15 cellular contexts compared by ENCODE assay signal in the genomic region with DNA sequence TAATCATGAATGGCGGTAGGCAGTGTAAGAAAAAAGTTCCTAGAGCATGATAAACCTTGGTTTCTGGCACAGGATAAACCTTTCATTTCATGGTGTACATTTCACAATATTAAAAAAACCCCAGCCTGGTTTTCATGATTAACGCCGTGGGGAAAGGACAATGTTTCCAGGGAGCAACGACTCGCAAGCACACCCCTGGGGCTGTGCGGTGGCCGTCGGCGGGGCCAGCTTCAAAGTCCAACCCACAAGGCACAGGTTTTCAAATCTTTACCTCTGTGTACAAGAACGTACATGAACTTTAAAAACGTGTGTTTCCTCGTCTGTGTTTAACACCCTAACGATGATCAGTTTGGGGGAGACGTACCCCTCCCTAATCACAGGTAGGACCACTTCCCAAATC.
DNase-seq lines count a peak whose midpoint lies in the region; ATAC-seq and TF ChIP-seq lines count a peak whose summit lies in the region.
"Had no signal": no experiment of that assay in that cellular context is flagged by ENCODE, and none has a peak within 500 bp of the region (broad histone marks: within the 10 kb centered on the region; RNA-seq: fewer than 3 reads in every experiment).

No MANE protein-coding gene starts in this region.

- H3K4me3 ChIP-seq in breast epithelium = peak overlapping the region in 1 of 3 donors; percentile 3
- no peak overlapping the region for H3K4me3 ChIP-seq in Panc1 (ENCODE audit: low read depth in 2 of 2, low read length in 2 of 2)
- no peak overlapping the region for H3K4me3 ChIP-seq in MM.1S (ENCODE audit: low read length)
- H3K4me3 ChIP-seq: GM23338 had no signal

- no peaks in the 10 kb centered on the region for H3K27me3 Mint-ChIP-seq in MCF 10A (ENCODE audit: insufficient read depth, unreplicated experiment)
- H3K27me3 Mint-ChIP-seq: IgD-negative memory B cell had no signal

- peaks cover 82% of the 10 kb centered on the region for H3K36me3 Mint-ChIP-seq in MCF 10A (ENCODE audit: insufficient read depth, unreplicated experiment)

- H3K9me3 ChIP-seq in breast epithelium (no peaks in the 10 kb centered on the region), Panc1 (ENCODE audit: control insufficient read depth, insufficient read depth, low read depth, low read length) (no peaks in the 10 kb centered on the region), MM.1S (replicated peaks; ENCODE audit: insufficient read depth, low read length) (no peaks in the 10 kb centered on the region)
- H3K9me3 ChIP-seq: BE2C had no signal

- intact Hi-C loops in MCF 10A (cut with micrococcal nuclease) (loop anchor here (10.0 kb wide), 1 partner anchor 77 kb away; no protein-coding TSS in a partner anchor), breast epithelium (cut with DNase I; ENCODE audit: low total_unique reads) (no loop called here), Panc1 (cut with micrococcal nuclease; ENCODE audit: unreplicated experiment) (no loop called here)

- in situ Hi-C loops in Panc1 (cut with HindIII; ENCODE audit: low pct_unique_long_range_greater_than_20kb, low sequenced_read_pairs) = no loop called here

- H3K4me1 ChIP-seq in breast epithelium (no peaks in the 10 kb centered on the region), Panc1 (ENCODE audit: control insufficient read depth, insufficient read depth, low read length) (no peaks in the 10 kb centered on the region), MM.1S (ENCODE audit: low read length) (no peaks in the 10 kb centered on the region)
- H3K4me1 ChIP-seq: BE2C had no signal

- no peak overlapping the region for H2AFZ ChIP-seq in MM.1S (ENCODE audit: low read length)
- H2AFZ ChIP-seq: GM23338 had no signal

- no peaks in the 10 kb centered on the region for H3K9me2 ChIP-seq in MM.1S (replicated peaks; ENCODE audit: insufficient read depth, low read length)

- POLR2A ChIA-PET in MCF 10A (lab: Yijun Ruan, JAX) = interaction anchor here (0.6 kb wide), 1 partner anchor 38 kb away, joined by 3 read pairs; no protein-coding TSS in a partner anchor
- POLR2A ChIA-PET in Panc1 (lab: Charles Lee) = no interaction called here

- H4K20me1 ChIP-seq in MM.1S (ENCODE audit: insufficient read depth, low read length) = no peaks in the 10 kb centered on the region

- peak overlapping the region in 1 of 2 donors; percentile 68 for H3K27ac ChIP-seq in breast epithelium
- no peak overlapping the region for H3K27ac ChIP-seq in Panc1 (ENCODE audit: low read length)
- no peak overlapping the region for H3K27ac ChIP-seq in MM.1S (ENCODE audit: low read length)
- H3K27ac ChIP-seq: C4-2B had no signal

- no peaks in the 10 kb centered on the region for H3K79me2 ChIP-seq in MM.1S (ENCODE audit: low read length)

- CTCF ChIA-PET in MCF 10A (lab: Yijun Ruan, JAX) (no interaction called here), Panc1 (lab: Charles Lee) (no interaction called here)

- H3K9me3 Mint-ChIP-seq in MCF 10A (ENCODE audit: unreplicated experiment) = no peaks in the 10 kb centered on the region
- H3K9me3 Mint-ChIP-seq: CD8-positive, alpha-beta T cell; GM23338; IgD-negative memory B cell had no signal

- H3K27me3 ChIP-seq in breast epithelium (no peaks in the 10 kb centered on the region), Panc1 (ENCODE audit: control insufficient read depth, insufficient read depth, low read length) (no peaks in the 10 kb centered on the region), MM.1S (replicated peaks; ENCODE audit: insufficient read depth, low read length) (no peaks in the 10 kb centered on the region)
- H3K27me3 ChIP-seq: BE2C had no signal

- TSS peak; percentile 76 for BruUV-seq in MCF 10A (replicated peaks; lab: Mats Ljungman, UMichigan)
- TSS peak; percentile 57 for BruUV-seq in Panc1 (replicated peaks; lab: Mats Ljungman, UMichigan)

- no peak for TF ChIP-seq POLR2A in breast epithelium (IDR thresholded peaks at IDR 0.05)

- H3K27ac Mint-ChIP-seq in MCF 10A (ENCODE audit: low read depth, unreplicated experiment) = no peak overlapping the region
- H3K27ac Mint-ChIP-seq: CD8-positive, alpha-beta T cell had no signal

- H3K9ac ChIP-seq in MM.1S (ENCODE audit: low read length) = no peak overlapping the region

- no peaks in the 10 kb centered on the region for H3F3A ChIP-seq in MM.1S (ENCODE audit: insufficient read depth, low read length)

- DNase-seq in MCF 10A (ENCODE audit: unreplicated experiment) (no peak), breast epithelium (ENCODE audit: low spot score in 2 of 2) (no peak), Panc1 (ENCODE audit: low read depth, low spot score) (no peak), mesenteric fat pad (ENCODE audit: low spot score) (peak; percentile 73), D341Med (ENCODE audit: low spot score) (no peak), MM.1S (no peak)
- DNase-seq: BE2C; CD8-positive, alpha-beta T cell; COR-L47; DMS 273 treated with DMSO at 0.1 percent for 48 hours; H7 had no signal

- no peak overlapping the region for H3K4me3 Mint-ChIP-seq in MCF 10A (ENCODE audit: unreplicated experiment)
- H3K4me3 Mint-ChIP-seq: CD8-positive, alpha-beta T cell; GM23338; IgD-negative memory B cell had no signal

- H3K36me3 ChIP-seq in breast epithelium (peaks cover 3% of the 10 kb centered on the region), Panc1 (ENCODE audit: control insufficient read depth, insufficient read depth, low read length) (peaks cover 14% of the 10 kb centered on the region), MM.1S (replicated peaks; ENCODE audit: insufficient read depth, low read length) (0 out of 2 replicates have a peak, but pooled peaks cover 4% of the 10 kb centered on the region)

- TF ChIP-seq CTCF in MCF 10A (IDR thresholded peaks at IDR 0.05; ENCODE audit: unreplicated experiment) (no peak), breast epithelium (IDR thresholded peaks at IDR 0.05) (no peak), Panc1 (IDR thresholded peaks at IDR 0.05) (no peak), MM.1S (IDR thresholded peaks at IDR 0.05; ENCODE audit: low read length) (no peak)

- H3K4me1 Mint-ChIP-seq in MCF 10A (ENCODE audit: insufficient read depth, unreplicated experiment) = peaks cover 11% of the 10 kb centered on the region
- H3K4me1 Mint-ChIP-seq: IgD-negative memory B cell had no signal

- ATAC-seq in Panc1 (no peak), HG02623 (IDR thresholded peaks at IDR 0.05; ENCODE audit: unreplicated experiment) (no peak)
- ATAC-seq: CD8-positive, alpha-beta T cell; GM23338 had no signal

- no peak overlapping the region for H3K4me2 ChIP-seq in MM.1S (ENCODE audit: low read depth, low read length)
- H3K4me2 ChIP-seq: GM23338 had no signal
